ENCODE assay signal across 14 cellular contexts in genomic region chr10:61841338-61841875, GRCh38.
"Had no signal": no experiment of that assay in that cellular context is flagged by ENCODE, and none has a peak within 500 bp of the region (broad histone marks: within the 10 kb centered on the region; RNA-seq: fewer than 3 reads in every experiment).

No MANE protein-coding gene starts in this region.

- ATAC-seq: activated CD8-positive, alpha-beta T cell treated with anti-CD3 and anti-CD28 coated beads, Interleukin-2, amount 10 ng/mL, durations not matched to agents 7 days and 5 days; left lung; stimulated activated effector memory CD8-positive, alpha-beta T cell treated with anti-CD3 and anti-CD28 coated beads, Interleukin-12 subunit alpha, Interleukin-12 subunit beta, amount 100 ng/mL, for 72 hours had no signal

- H3K36me3 Mint-ChIP-seq: neural progenitor cell; stimulated activated effector memory CD8-positive, alpha-beta T cell treated with anti-CD3 and anti-CD28 coated beads, Interleukin-12 subunit alpha, Interleukin-12 subunit beta, amount 100 ng/mL, for 72 hours had no signal

- H3K27ac ChIP-seq: left lung, neural progenitor cell, parathyroid adenoma, right atrium auricular region had no signal

- H3K9me3 Mint-ChIP-seq: neural progenitor cell; stimulated activated effector memory CD8-positive, alpha-beta T cell treated with anti-CD3 and anti-CD28 coated beads, Interleukin-12 subunit alpha, Interleukin-12 subunit beta, amount 100 ng/mL, for 72 hours had no signal

- H3K27ac Mint-ChIP-seq: activated CD8-positive, alpha-beta T cell treated with anti-CD3 and anti-CD28 coated beads, Interleukin-2, amount 10 ng/mL, durations not matched to agents 7 days and 5 days; neural progenitor cell; stimulated activated effector memory CD8-positive, alpha-beta T cell treated with anti-CD3 and anti-CD28 coated beads, Interleukin-12 subunit alpha, Interleukin-12 subunit beta, amount 100 ng/mL, for 72 hours had no signal

- H3K36me3 ChIP-seq: left lung, neural progenitor cell, right atrium auricular region, transverse colon had no signal

- H3K4me3 ChIP-seq: left lung, neural progenitor cell, right atrium auricular region, transverse colon had no signal

- H3K9ac ChIP-seq: neural progenitor cell, parathyroid adenoma had no signal

- H3K4me1 Mint-ChIP-seq: stimulated activated effector memory CD8-positive, alpha-beta T cell treated with anti-CD3 and anti-CD28 coated beads, Interleukin-12 subunit alpha, Interleukin-12 subunit beta, amount 100 ng/mL, for 72 hours had no signal

- H3K27me3 ChIP-seq: left lung, neural progenitor cell, right atrium auricular region, transverse colon had no signal

- H3K4me3 Mint-ChIP-seq: activated CD8-positive, alpha-beta T cell treated with anti-CD3 and anti-CD28 coated beads, Interleukin-2, amount 10 ng/mL, durations not matched to agents 7 days and 5 days; neural progenitor cell; stimulated activated effector memory CD8-positive, alpha-beta T cell treated with anti-CD3 and anti-CD28 coated beads, Interleukin-12 subunit alpha, Interleukin-12 subunit beta, amount 100 ng/mL, for 72 hours had no signal

- H3K9me3 ChIP-seq: left lung, right atrium auricular region, transverse colon had no signal

- H2AFZ ChIP-seq: neural progenitor cell, parathyroid adenoma had no signal

- DNase-seq: activated CD4-positive, alpha-beta T cell treated with anti-CD3 and anti-CD28 coated beads for 4 hours; activated CD8-positive, alpha-beta memory T cell treated with anti-CD3 and anti-CD28 coated beads, Interleukin-2, amount 50 U/mL, for 48 hours; activated CD8-positive, alpha-beta T cell treated with anti-CD3 and anti-CD28 coated beads, Interleukin-2, amount 10 ng/mL, durations not matched to agents 7 days and 5 days; activated naive CD4-positive, alpha-beta T cell; foreskin melanocyte; head of caudate nucleus; left lung; small intestine; T1000; transverse colon had no signal

- H3K4me2 ChIP-seq: neural progenitor cell had no signal
